12 cellular contexts compared by ENCODE assay signal in genomic region chr4:154367659-154368058, GRCh38.
A peak's percentile ranks its signal among the peaks of the same experiment; 100 is the strongest.
DNase-seq lines count a peak whose midpoint lies in the region; ATAC-seq and TF ChIP-seq lines count a peak whose summit lies in the region.
"Had no signal": no experiment of that assay in that cellular context is flagged by ENCODE, and none has a peak within 500 bp of the region (broad histone marks: within the 10 kb centered on the region; RNA-seq: fewer than 3 reads in every experiment).

No MANE protein-coding gene starts in this region.

- H3K9ac ChIP-seq in endodermal cell (ENCODE audit: extremely low read depth, low read length, poor library complexity, severe bottlenecking) = no peak overlapping the region

- no peak for TF ChIP-seq CTCF in endodermal cell (conservative IDR thresholded peaks at IDR 0.05)

- no peaks in the 10 kb centered on the region for H3K27me3 ChIP-seq in endodermal cell (ENCODE audit: control insufficient read depth, insufficient read depth, low read length, poor library complexity, severe bottlenecking)

- no peaks in the 10 kb centered on the region for H3K36me3 Mint-ChIP-seq in endodermal cell (ENCODE audit: low read depth)
- no peaks in the 10 kb centered on the region for H3K36me3 Mint-ChIP-seq in activated naive CD8-positive, alpha-beta T cell treated with anti-CD3 and anti-CD28 coated beads, Interleukin-2, amount 50 U/mL, for 24 hours (ENCODE audit: low read depth)

- ATAC-seq in GM18907 (IDR thresholded peaks at IDR 0.05; ENCODE audit: unreplicated experiment) (peak; percentile 43), GM21576 (IDR thresholded peaks at IDR 0.05; ENCODE audit: unreplicated experiment) (peak; percentile 35), HG03378 (IDR thresholded peaks at IDR 0.05; ENCODE audit: unreplicated experiment) (peak; percentile 24)
- ATAC-seq in activated naive CD8-positive, alpha-beta T cell treated with anti-CD3 and anti-CD28 coated beads, Interleukin-2, amount 50 U/mL, for 24 hours = no peak
- ATAC-seq: Panc1 had no signal

- H3K4me1 ChIP-seq in endodermal cell (ENCODE audit: control insufficient read depth, insufficient read depth, low read length) = no peaks in the 10 kb centered on the region

- no peak overlapping the region for H3K4me3 ChIP-seq in endodermal cell (ENCODE audit: low read length)
- H3K4me3 ChIP-seq: coronary artery had no signal

- DNase-seq in cerebellar cortex (ENCODE audit: low spot score) (peak; percentile 27), D341Med (ENCODE audit: low spot score) (no peak), endodermal cell (no peak), SK-N-DZ (ENCODE audit: low spot score) (no peak)
- no peak for DNase-seq in activated naive CD8-positive, alpha-beta T cell treated with anti-CD3 and anti-CD28 coated beads, Interleukin-2, amount 50 U/mL, for 24 hours
- DNase-seq: NCI-H2171; stimulated activated CD4-positive, alpha-beta T cell treated with anti-CD3 and anti-CD28 coated beads, Interleukin-4, amount 100 ng/mL, for 4 hours had no signal

- no peak overlapping the region for H3K4me3 Mint-ChIP-seq in endodermal cell
- H3K4me3 Mint-ChIP-seq in activated naive CD8-positive, alpha-beta T cell treated with anti-CD3 and anti-CD28 coated beads, Interleukin-2, amount 50 U/mL, for 24 hours = no peak overlapping the region

- H3K36me3 ChIP-seq in endodermal cell (ENCODE audit: control insufficient read depth, insufficient read depth, low read length) = no peaks in the 10 kb centered on the region

- no peaks in the 10 kb centered on the region for H3K9me3 Mint-ChIP-seq in endodermal cell
- no peaks in the 10 kb centered on the region for H3K9me3 Mint-ChIP-seq in activated naive CD8-positive, alpha-beta T cell treated with anti-CD3 and anti-CD28 coated beads, Interleukin-2, amount 50 U/mL, for 24 hours

- no peak overlapping the region for H3K27ac ChIP-seq in endodermal cell (ENCODE audit: low read depth, low read length)
- H3K27ac ChIP-seq: coronary artery had no signal

- H3K27me3 Mint-ChIP-seq in endodermal cell (ENCODE audit: insufficient read depth) = no peaks in the 10 kb centered on the region
- peaks cover 11% of the 10 kb centered on the region for H3K27me3 Mint-ChIP-seq in activated naive CD8-positive, alpha-beta T cell treated with anti-CD3 and anti-CD28 coated beads, Interleukin-2, amount 50 U/mL, for 24 hours

- H3K27ac Mint-ChIP-seq in endodermal cell = no peak overlapping the region
- H3K27ac Mint-ChIP-seq in activated naive CD8-positive, alpha-beta T cell treated with anti-CD3 and anti-CD28 coated beads, Interleukin-2, amount 50 U/mL, for 24 hours = no peak overlapping the region

- H3K4me1 Mint-ChIP-seq in endodermal cell = no peaks in the 10 kb centered on the region
- H3K4me1 Mint-ChIP-seq in activated naive CD8-positive, alpha-beta T cell treated with anti-CD3 and anti-CD28 coated beads, Interleukin-2, amount 50 U/mL, for 24 hours = peaks cover 7% of the 10 kb centered on the region

- WGBS in endodermal cell (ENCODE audit: insufficient coverage in 1 of 2, insufficient read length in 1 of 2), 2 experiments = 86 to 90% methylated on average over 2 of the region's 2 CpGs

- no peaks in the 10 kb centered on the region for H3K9me3 ChIP-seq in endodermal cell (ENCODE audit: control insufficient read depth, low read length)
